In genomic region chr15:49046113-49046883, GRCh38 we compare ENCODE assay signal across 1 cellular context.
A peak's percentile ranks its signal among the peaks of the same experiment; 100 is the strongest.
TF ChIP-seq lines count a peak whose summit lies in the region.

A gene with protein sequence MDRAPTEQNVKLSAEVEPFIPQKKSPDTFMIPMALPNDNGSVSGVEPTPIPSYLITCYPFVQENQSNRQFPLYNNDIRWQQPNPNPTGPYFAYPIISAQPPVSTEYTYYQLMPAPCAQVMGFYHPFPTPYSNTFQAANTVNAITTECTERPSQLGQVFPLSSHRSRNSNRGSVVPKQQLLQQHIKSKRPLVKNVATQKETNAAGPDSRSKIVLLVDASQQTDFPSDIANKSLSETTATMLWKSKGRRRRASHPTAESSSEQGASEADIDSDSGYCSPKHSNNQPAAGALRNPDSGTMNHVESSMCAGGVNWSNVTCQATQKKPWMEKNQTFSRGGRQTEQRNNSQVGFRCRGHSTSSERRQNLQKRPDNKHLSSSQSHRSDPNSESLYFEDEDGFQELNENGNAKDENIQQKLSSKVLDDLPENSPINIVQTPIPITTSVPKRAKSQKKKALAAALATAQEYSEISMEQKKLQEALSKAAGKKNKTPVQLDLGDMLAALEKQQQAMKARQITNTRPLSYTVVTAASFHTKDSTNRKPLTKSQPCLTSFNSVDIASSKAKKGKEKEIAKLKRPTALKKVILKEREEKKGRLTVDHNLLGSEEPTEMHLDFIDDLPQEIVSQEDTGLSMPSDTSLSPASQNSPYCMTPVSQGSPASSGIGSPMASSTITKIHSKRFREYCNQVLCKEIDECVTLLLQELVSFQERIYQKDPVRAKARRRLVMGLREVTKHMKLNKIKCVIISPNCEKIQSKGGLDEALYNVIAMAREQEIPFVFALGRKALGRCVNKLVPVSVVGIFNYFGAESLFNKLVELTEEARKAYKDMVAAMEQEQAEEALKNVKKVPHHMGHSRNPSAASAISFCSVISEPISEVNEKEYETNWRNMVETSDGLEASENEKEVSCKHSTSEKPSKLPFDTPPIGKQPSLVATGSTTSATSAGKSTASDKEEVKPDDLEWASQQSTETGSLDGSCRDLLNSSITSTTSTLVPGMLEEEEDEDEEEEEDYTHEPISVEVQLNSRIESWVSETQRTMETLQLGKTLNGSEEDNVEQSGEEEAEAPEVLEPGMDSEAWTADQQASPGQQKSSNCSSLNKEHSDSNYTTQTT (minus strand): TSS chr15:49046446. CDS start chr15:49046299, 147 bp downstream.

TF ChIP-seq in K562, 482 proteins besides CTCF, POLR2A, EP300 and RAD21 (continued from another document and continues in another):
- TF ChIP-seq, protein P1, sequence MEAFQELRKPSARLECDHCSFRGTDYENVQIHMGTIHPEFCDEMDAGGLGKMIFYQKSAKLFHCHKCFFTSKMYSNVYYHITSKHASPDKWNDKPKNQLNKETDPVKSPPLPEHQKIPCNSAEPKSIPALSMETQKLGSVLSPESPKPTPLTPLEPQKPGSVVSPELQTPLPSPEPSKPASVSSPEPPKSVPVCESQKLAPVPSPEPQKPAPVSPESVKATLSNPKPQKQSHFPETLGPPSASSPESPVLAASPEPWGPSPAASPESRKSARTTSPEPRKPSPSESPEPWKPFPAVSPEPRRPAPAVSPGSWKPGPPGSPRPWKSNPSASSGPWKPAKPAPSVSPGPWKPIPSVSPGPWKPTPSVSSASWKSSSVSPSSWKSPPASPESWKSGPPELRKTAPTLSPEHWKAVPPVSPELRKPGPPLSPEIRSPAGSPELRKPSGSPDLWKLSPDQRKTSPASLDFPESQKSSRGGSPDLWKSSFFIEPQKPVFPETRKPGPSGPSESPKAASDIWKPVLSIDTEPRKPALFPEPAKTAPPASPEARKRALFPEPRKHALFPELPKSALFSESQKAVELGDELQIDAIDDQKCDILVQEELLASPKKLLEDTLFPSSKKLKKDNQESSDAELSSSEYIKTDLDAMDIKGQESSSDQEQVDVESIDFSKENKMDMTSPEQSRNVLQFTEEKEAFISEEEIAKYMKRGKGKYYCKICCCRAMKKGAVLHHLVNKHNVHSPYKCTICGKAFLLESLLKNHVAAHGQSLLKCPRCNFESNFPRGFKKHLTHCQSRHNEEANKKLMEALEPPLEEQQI (IDR thresholded peaks at IDR 0.05), result peak; percentile 99
- peak; percentile 16; the same call in 1 of the 2 replicates for TF ChIP-seq ZNF384 (IDR thresholded peaks at IDR 0.05; ENCODE audit: low read depth, low read length)
- TF ChIP-seq BRD9 (IDR thresholded peaks at IDR 0.05; ENCODE audit: low read depth, partially characterized antibody), result peak; percentile 46
- TF ChIP-seq ZNF561 (CRISPR knock-in tag; conservative IDR thresholded peaks at IDR 0.05), result no peak
- TF ChIP-seq, protein P2, sequence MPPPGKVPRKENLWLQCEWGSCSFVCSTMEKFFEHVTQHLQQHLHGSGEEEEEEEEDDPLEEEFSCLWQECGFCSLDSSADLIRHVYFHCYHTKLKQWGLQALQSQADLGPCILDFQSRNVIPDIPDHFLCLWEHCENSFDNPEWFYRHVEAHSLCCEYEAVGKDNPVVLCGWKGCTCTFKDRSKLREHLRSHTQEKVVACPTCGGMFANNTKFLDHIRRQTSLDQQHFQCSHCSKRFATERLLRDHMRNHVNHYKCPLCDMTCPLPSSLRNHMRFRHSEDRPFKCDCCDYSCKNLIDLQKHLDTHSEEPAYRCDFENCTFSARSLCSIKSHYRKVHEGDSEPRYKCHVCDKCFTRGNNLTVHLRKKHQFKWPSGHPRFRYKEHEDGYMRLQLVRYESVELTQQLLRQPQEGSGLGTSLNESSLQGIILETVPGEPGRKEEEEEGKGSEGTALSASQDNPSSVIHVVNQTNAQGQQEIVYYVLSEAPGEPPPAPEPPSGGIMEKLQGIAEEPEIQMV (tag; conservative IDR thresholded peaks at IDR 0.05; ENCODE audit: low read depth), result no peak
- peak; percentile 64 for TF ChIP-seq CREM (IDR thresholded peaks at IDR 0.05; ENCODE audit: low read depth)
- TF ChIP-seq, protein P3, sequence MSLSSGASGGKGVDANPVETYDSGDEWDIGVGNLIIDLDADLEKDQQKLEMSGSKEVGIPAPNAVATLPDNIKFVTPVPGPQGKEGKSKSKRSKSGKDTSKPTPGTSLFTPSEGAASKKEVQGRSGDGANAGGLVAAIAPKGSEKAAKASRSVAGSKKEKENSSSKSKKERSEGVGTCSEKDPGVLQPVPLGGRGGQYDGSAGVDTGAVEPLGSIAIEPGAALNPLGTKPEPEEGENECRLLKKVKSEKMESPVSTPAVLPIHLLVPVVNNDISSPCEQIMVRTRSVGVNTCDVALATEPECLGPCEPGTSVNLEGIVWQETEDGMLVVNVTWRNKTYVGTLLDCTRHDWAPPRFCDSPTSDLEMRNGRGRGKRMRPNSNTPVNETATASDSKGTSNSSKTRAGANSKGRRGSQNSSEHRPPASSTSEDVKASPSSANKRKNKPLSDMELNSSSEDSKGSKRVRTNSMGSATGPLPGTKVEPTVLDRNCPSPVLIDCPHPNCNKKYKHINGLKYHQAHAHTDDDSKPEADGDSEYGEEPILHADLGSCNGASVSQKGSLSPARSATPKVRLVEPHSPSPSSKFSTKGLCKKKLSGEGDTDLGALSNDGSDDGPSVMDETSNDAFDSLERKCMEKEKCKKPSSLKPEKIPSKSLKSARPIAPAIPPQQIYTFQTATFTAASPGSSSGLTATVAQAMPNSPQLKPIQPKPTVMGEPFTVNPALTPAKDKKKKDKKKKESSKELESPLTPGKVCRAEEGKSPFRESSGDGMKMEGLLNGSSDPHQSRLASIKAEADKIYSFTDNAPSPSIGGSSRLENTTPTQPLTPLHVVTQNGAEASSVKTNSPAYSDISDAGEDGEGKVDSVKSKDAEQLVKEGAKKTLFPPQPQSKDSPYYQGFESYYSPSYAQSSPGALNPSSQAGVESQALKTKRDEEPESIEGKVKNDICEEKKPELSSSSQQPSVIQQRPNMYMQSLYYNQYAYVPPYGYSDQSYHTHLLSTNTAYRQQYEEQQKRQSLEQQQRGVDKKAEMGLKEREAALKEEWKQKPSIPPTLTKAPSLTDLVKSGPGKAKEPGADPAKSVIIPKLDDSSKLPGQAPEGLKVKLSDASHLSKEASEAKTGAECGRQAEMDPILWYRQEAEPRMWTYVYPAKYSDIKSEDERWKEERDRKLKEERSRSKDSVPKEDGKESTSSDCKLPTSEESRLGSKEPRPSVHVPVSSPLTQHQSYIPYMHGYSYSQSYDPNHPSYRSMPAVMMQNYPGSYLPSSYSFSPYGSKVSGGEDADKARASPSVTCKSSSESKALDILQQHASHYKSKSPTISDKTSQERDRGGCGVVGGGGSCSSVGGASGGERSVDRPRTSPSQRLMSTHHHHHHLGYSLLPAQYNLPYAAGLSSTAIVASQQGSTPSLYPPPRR (CRISPR knock-in tag; IDR thresholded peaks at IDR 0.05; ENCODE audit: borderline replicate concordance), result no peak
- TF ChIP-seq NCOA2 (IDR thresholded peaks at IDR 0.05; ENCODE audit: partially characterized antibody in 2 of 2), result no peak
- no peak for TF ChIP-seq PHTF2 (CRISPR knock-in tag; IDR thresholded peaks at IDR 0.05)
- no peak for TF ChIP-seq ZNF778 (CRISPR knock-in tag; IDR thresholded peaks at IDR 0.05)
- TF ChIP-seq, protein P4, sequence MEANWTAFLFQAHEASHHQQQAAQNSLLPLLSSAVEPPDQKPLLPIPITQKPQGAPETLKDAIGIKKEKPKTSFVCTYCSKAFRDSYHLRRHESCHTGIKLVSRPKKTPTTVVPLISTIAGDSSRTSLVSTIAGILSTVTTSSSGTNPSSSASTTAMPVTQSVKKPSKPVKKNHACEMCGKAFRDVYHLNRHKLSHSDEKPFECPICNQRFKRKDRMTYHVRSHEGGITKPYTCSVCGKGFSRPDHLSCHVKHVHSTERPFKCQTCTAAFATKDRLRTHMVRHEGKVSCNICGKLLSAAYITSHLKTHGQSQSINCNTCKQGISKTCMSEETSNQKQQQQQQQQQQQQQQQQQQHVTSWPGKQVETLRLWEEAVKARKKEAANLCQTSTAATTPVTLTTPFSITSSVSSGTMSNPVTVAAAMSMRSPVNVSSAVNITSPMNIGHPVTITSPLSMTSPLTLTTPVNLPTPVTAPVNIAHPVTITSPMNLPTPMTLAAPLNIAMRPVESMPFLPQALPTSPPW (CRISPR knock-in tag; IDR thresholded peaks at IDR 0.05), result peak; percentile 95
- no peak for TF ChIP-seq PCBP2 (IDR thresholded peaks at IDR 0.05; ENCODE audit: low read depth, low read length, poor library complexity, severe bottlenecking)
- no peak for TF ChIP-seq HNRNPK (IDR thresholded peaks at IDR 0.05; ENCODE audit: low read depth, low read length, poor library complexity, severe bottlenecking)
- TF ChIP-seq PHF8 (IDR thresholded peaks at IDR 0.05; ENCODE audit: borderline replicate concordance, low read length), result peak; percentile 82; the same call in 1 of the 2 replicates
- no peak for TF ChIP-seq BRF1 (IDR thresholded peaks at IDR 0.05; ENCODE audit: borderline replicate concordance, extremely low read depth, insufficient read length)
- peak; percentile 96 to 98 for TF ChIP-seq MAZ (CRISPR knock-in tag; conservative IDR thresholded peaks at IDR 0.05 in 1 of 2, IDR thresholded peaks at IDR 0.05 in 1 of 2)
- TF ChIP-seq MCM5 (IDR thresholded peaks at IDR 0.05; ENCODE audit: low read depth), result no peak
- TF ChIP-seq MBD2 (IDR thresholded peaks at IDR 0.05; ENCODE audit: borderline replicate concordance, low read depth), result peak; percentile 55; the same call in 1 of the 2 replicates
- TF ChIP-seq ZBTB8A (IDR thresholded peaks at IDR 0.05; ENCODE audit: partially characterized antibody), result no peak
- peak; percentile 17; the same call in 1 of the 2 replicates for TF ChIP-seq FOXP1 (CRISPR knock-in tag; IDR thresholded peaks at IDR 0.05)
- no peak for TF ChIP-seq TAF15 (IDR thresholded peaks at IDR 0.05; ENCODE audit: low read depth, low read length)
- TF ChIP-seq, protein P5, sequence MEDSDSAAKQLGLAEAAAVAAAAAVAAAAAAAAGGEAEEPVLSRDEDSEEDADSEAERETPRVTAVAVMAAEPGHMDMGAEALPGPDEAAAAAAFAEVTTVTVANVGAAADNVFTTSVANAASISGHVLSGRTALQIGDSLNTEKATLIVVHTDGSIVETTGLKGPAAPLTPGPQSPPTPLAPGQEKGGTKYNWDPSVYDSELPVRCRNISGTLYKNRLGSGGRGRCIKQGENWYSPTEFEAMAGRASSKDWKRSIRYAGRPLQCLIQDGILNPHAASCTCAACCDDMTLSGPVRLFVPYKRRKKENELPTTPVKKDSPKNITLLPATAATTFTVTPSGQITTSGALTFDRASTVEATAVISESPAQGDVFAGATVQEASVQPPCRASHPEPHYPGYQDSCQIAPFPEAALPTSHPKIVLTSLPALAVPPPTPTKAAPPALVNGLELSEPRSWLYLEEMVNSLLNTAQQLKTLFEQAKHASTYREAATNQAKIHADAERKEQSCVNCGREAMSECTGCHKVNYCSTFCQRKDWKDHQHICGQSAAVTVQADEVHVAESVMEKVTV (CRISPR knock-in tag; IDR thresholded peaks at IDR 0.05), result no peak
- no peak for TF ChIP-seq ZNF316 (IDR thresholded peaks at IDR 0.05)
- TF ChIP-seq, protein P6, sequence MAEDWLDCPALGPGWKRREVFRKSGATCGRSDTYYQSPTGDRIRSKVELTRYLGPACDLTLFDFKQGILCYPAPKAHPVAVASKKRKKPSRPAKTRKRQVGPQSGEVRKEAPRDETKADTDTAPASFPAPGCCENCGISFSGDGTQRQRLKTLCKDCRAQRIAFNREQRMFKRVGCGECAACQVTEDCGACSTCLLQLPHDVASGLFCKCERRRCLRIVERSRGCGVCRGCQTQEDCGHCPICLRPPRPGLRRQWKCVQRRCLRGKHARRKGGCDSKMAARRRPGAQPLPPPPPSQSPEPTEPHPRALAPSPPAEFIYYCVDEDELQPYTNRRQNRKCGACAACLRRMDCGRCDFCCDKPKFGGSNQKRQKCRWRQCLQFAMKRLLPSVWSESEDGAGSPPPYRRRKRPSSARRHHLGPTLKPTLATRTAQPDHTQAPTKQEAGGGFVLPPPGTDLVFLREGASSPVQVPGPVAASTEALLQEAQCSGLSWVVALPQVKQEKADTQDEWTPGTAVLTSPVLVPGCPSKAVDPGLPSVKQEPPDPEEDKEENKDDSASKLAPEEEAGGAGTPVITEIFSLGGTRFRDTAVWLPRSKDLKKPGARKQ (CRISPR knock-in tag; IDR thresholded peaks at IDR 0.05), result no peak
- TF ChIP-seq, protein P7, sequence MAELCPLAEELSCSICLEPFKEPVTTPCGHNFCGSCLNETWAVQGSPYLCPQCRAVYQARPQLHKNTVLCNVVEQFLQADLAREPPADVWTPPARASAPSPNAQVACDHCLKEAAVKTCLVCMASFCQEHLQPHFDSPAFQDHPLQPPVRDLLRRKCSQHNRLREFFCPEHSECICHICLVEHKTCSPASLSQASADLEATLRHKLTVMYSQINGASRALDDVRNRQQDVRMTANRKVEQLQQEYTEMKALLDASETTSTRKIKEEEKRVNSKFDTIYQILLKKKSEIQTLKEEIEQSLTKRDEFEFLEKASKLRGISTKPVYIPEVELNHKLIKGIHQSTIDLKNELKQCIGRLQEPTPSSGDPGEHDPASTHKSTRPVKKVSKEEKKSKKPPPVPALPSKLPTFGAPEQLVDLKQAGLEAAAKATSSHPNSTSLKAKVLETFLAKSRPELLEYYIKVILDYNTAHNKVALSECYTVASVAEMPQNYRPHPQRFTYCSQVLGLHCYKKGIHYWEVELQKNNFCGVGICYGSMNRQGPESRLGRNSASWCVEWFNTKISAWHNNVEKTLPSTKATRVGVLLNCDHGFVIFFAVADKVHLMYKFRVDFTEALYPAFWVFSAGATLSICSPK (IDR thresholded peaks at IDR 0.05; ENCODE audit: borderline replicate concordance), result no peak
- 0 out of 2 replicates have a peak, but pooled peaks have one; percentile 44 for TF ChIP-seq NCOA1 (IDR thresholded peaks at IDR 0.05; ENCODE audit: low read depth)
- peak; percentile 99 for TF ChIP-seq DACH1 (IDR thresholded peaks at IDR 0.05; ENCODE audit: partially characterized antibody)
- no peak for TF ChIP-seq BRCA1 (IDR thresholded peaks at IDR 0.05)
- no peak for TF ChIP-seq BRCA1 (CRISPR knock-in tag; IDR thresholded peaks at IDR 0.05)
- peak in 1 of 2 experiments; percentile 60; a peak in 1 of 4 replicates for TF ChIP-seq TEAD1 (CRISPR knock-in tag; IDR thresholded peaks at IDR 0.05)
- TF ChIP-seq, protein P8, sequence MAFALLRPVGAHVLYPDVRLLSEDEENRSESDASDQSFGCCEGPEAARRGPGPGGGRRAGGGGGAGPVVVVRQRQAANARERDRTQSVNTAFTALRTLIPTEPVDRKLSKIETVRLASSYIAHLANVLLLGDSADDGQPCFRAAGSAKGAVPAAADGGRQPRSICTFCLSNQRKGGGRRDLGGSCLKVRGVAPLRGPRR (CRISPR knock-in tag; IDR thresholded peaks at IDR 0.05), result no peak
- TF ChIP-seq WHSC1 (IDR thresholded peaks at IDR 0.05; ENCODE audit: low read length), result no peak
- TF ChIP-seq, protein P9, sequence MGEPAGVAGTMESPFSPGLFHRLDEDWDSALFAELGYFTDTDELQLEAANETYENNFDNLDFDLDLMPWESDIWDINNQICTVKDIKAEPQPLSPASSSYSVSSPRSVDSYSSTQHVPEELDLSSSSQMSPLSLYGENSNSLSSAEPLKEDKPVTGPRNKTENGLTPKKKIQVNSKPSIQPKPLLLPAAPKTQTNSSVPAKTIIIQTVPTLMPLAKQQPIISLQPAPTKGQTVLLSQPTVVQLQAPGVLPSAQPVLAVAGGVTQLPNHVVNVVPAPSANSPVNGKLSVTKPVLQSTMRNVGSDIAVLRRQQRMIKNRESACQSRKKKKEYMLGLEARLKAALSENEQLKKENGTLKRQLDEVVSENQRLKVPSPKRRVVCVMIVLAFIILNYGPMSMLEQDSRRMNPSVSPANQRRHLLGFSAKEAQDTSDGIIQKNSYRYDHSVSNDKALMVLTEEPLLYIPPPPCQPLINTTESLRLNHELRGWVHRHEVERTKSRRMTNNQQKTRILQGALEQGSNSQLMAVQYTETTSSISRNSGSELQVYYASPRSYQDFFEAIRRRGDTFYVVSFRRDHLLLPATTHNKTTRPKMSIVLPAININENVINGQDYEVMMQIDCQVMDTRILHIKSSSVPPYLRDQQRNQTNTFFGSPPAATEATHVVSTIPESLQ (CRISPR knock-in tag; IDR thresholded peaks at IDR 0.05), result peak; percentile 59; the same call in 1 of the 2 replicates
- TF ChIP-seq JUND (IDR thresholded peaks at IDR 0.05; ENCODE audit: borderline replicate concordance, low read depth, low read length), result peak; percentile 78
- TF ChIP-seq JUND (tag; IDR thresholded peaks at IDR 0.05; ENCODE audit: borderline replicate concordance, low read depth, low read length), result peak; percentile 59; the same call in 1 of the 3 replicates
- peak; percentile 32; the same call in 1 of the 2 replicates for TF ChIP-seq KLF1 (tag; IDR thresholded peaks at IDR 0.05)
